Comparison of ENCODE assay signal across 24 cellular contexts in genomic region chr16:3669067-3669466, GRCh38. TPM values are rescaled to one million over a fixed set of nuclear protein-coding genes. Genes with fewer than 3 reads are reported as not detected.
DNase-seq lines count a peak whose midpoint lies in the region; ATAC-seq and TF ChIP-seq lines count a peak whose summit lies in the region.
"Had no signal": no experiment of that assay in that cellular context is flagged by ENCODE, and none has a peak within 500 bp of the region (broad histone marks: within the 10 kb centered on the region; RNA-seq: fewer than 3 reads in every experiment).

No MANE protein-coding gene starts in this region.

- no peaks in the 10 kb centered on the region for H3K9me3 Mint-ChIP-seq in T-helper 2 cell treated with Interferon-gamma antibody and Interleukin-4, amounts not matched to agents 5 μg/mL and 100 μg/mL, for 36 hours
- H3K9me3 Mint-ChIP-seq in activated naive CD4-positive, alpha-beta T cell treated with anti-CD3 and anti-CD28 coated beads, Interleukin-2, amount 10 ng/mL, durations not matched to agents 7 days and 5 days: no peaks in the 10 kb centered on the region
- no peaks in the 10 kb centered on the region for H3K9me3 Mint-ChIP-seq in activated naive CD4-positive, alpha-beta T cell treated with anti-CD3 and anti-CD28 coated beads, Interleukin-2, amount 50 U/mL, for 72 hours
- H3K9me3 Mint-ChIP-seq in immature natural killer cell: no peaks in the 10 kb centered on the region
- H3K9me3 Mint-ChIP-seq: CD8-positive, alpha-beta T cell; IgD-negative memory B cell had no signal

- H3K4me3 Mint-ChIP-seq in T-helper 2 cell treated with Interferon-gamma antibody and Interleukin-4, amounts not matched to agents 5 μg/mL and 100 μg/mL, for 36 hours: peak overlapping the region; percentile 24
- H3K4me3 Mint-ChIP-seq in activated naive CD4-positive, alpha-beta T cell treated with anti-CD3 and anti-CD28 coated beads, Interleukin-2, amount 10 ng/mL, durations not matched to agents 7 days and 5 days: no peak overlapping the region
- peak overlapping the region in 4 of 5 donors; percentile 2 to 68 (median 42) for H3K4me3 Mint-ChIP-seq in immature natural killer cell
- H3K4me3 Mint-ChIP-seq: B cell; CD8-positive, alpha-beta T cell; IgD-negative memory B cell had no signal

- no peak for DNase-seq in T-helper 2 cell treated with Interferon-gamma antibody and Interleukin-4, amounts not matched to agents 5 μg/mL and 100 μg/mL, for 36 hours (ENCODE audit: low spot score)
- DNase-seq in T-helper 2 cell (no peak), GM13976 (ENCODE audit: low spot score) (peak; percentile 20), immature natural killer cell (no peak), omental fat pad (ENCODE audit: low spot score) (no peak), amygdala (lab: John Stamatoyannopoulos, UW) (no peak)
- DNase-seq in activated naive CD4-positive, alpha-beta T cell treated with anti-CD3 and anti-CD28 coated beads, Interleukin-2, amount 10 ng/mL, durations not matched to agents 7 days and 5 days: no peak
- no peak for DNase-seq in activated naive CD4-positive, alpha-beta T cell treated with anti-CD3 and anti-CD28 coated beads, Interleukin-2, amount 50 U/mL, for 72 hours (ENCODE audit: low spot score in 2 of 2)
- DNase-seq: Caco-2; CD8-positive, alpha-beta T cell; GDM1; NCI-H1092; NCI-H1417 treated with DMSO at 0.1 percent for 48 hours; NCI-H1694 treated with DMSO at 0.1 percent for 48 hours; NCI-H2081; NCI-H2171; NCI-H226; NCI-H510A; NCI-H69; SIG-M5 had no signal

- no peak for TF ChIP-seq CTCF in GM13976 (IDR thresholded peaks at IDR 0.05; ENCODE audit: borderline replicate concordance, control extremely low read depth, extremely low read depth, insufficient read depth, missing control alignments)
- no peak for TF ChIP-seq CTCF in omental fat pad (IDR thresholded peaks at IDR 0.05)

- H3K36me3 Mint-ChIP-seq in T-helper 2 cell treated with Interferon-gamma antibody and Interleukin-4, amounts not matched to agents 5 μg/mL and 100 μg/mL, for 36 hours (ENCODE audit: low read depth): peaks cover 46% of the 10 kb centered on the region
- H3K36me3 Mint-ChIP-seq in activated naive CD4-positive, alpha-beta T cell treated with anti-CD3 and anti-CD28 coated beads, Interleukin-2, amount 10 ng/mL, durations not matched to agents 7 days and 5 days: peaks cover 41% of the 10 kb centered on the region
- peaks cover 0 to 13% of the 10 kb centered on the region in 2 donors for H3K36me3 Mint-ChIP-seq in activated naive CD4-positive, alpha-beta T cell treated with anti-CD3 and anti-CD28 coated beads, Interleukin-2, amount 50 U/mL, for 72 hours
- H3K36me3 Mint-ChIP-seq in immature natural killer cell: peaks cover 3 to 9% (median 3%) of the 10 kb centered on the region in 3 donors

- peaks cover 36% of the 10 kb centered on the region for H3K4me1 Mint-ChIP-seq in T-helper 2 cell treated with Interferon-gamma antibody and Interleukin-4, amounts not matched to agents 5 μg/mL and 100 μg/mL, for 36 hours (ENCODE audit: low read depth)
- peaks cover 38% of the 10 kb centered on the region for H3K4me1 Mint-ChIP-seq in activated naive CD4-positive, alpha-beta T cell treated with anti-CD3 and anti-CD28 coated beads, Interleukin-2, amount 10 ng/mL, durations not matched to agents 7 days and 5 days
- H3K4me1 Mint-ChIP-seq in immature natural killer cell: peaks cover 42 to 53% of the 10 kb centered on the region in 2 donors

- H3K27me3 Mint-ChIP-seq in T-helper 2 cell treated with Interferon-gamma antibody and Interleukin-4, amounts not matched to agents 5 μg/mL and 100 μg/mL, for 36 hours (ENCODE audit: low read depth): no peaks in the 10 kb centered on the region
- H3K27me3 Mint-ChIP-seq in activated naive CD4-positive, alpha-beta T cell treated with anti-CD3 and anti-CD28 coated beads, Interleukin-2, amount 10 ng/mL, durations not matched to agents 7 days and 5 days: no peaks in the 10 kb centered on the region
- peaks cover 0 to 3% (median 0%) of the 10 kb centered on the region in 3 donors for H3K27me3 Mint-ChIP-seq in immature natural killer cell (ENCODE audit: low read depth in 3 of 3)
- H3K27me3 Mint-ChIP-seq: B cell, IgD-negative memory B cell had no signal

- no peak for ATAC-seq in activated naive CD4-positive, alpha-beta T cell treated with anti-CD3 and anti-CD28 coated beads, Interleukin-2, amount 50 U/mL, for 72 hours
- ATAC-seq in omental fat pad (ENCODE audit: low FRiP score): no peak
- ATAC-seq: CD8-positive, alpha-beta T cell; GM12878; Panc1 had no signal

- peak overlapping the region; percentile 49 for H3K27ac Mint-ChIP-seq in T-helper 2 cell treated with Interferon-gamma antibody and Interleukin-4, amounts not matched to agents 5 μg/mL and 100 μg/mL, for 36 hours
- H3K27ac Mint-ChIP-seq in activated naive CD4-positive, alpha-beta T cell treated with anti-CD3 and anti-CD28 coated beads, Interleukin-2, amount 10 ng/mL, durations not matched to agents 7 days and 5 days: peak overlapping the region; percentile 37
- H3K27ac Mint-ChIP-seq in activated naive CD4-positive, alpha-beta T cell treated with anti-CD3 and anti-CD28 coated beads, Interleukin-2, amount 50 U/mL, for 72 hours: peak overlapping the region in 1 of 2 donors; percentile 36
- peak overlapping the region; percentile 34 to 62 (median 39) for H3K27ac Mint-ChIP-seq in immature natural killer cell
- H3K27ac Mint-ChIP-seq: B cell; CD8-positive, alpha-beta T cell had no signal

- in situ Hi-C loops in GM13976 (cut with MboI; ENCODE audit: low sequenced_read_pairs, unreplicated experiment): loop anchor here (25.0 kb wide), 1 partner anchor 132 kb away; no protein-coding TSS in a partner anchor

- CTCF ChIA-PET in activated naive CD4-positive, alpha-beta T cell treated with anti-CD3 and anti-CD28 coated beads, Interleukin-2, amount 10 ng/mL, durations not matched to agents 7 days and 5 days (lab: Charles Lee): no interaction called here

RNA-seq across cellular contexts. Expression of gene DNASE1, which starts 14.6 kb away (rescaled TPM):
- 10 to 100 TPM; 17.5 to 29.5 TPM for total RNA-seq in activated naive CD4-positive, alpha-beta T cell treated with anti-CD3 and anti-CD28 coated beads, Interleukin-2, amount 50 U/mL, for 72 hours
- 1 to 10 TPM in 2 of 3 donors, under 1 TPM in 1; 0.60 to 9.0 (median 3.5) TPM for polyA plus RNA-seq in immature natural killer cell
- total RNA-seq in omental fat pad: 10 to 100 TPM in 3 of 4 donors, 1 to 10 TPM in 1; 4.6 to 14.8 (median 12.3) TPM

RNA-seq across cellular contexts. Expression of gene TRAP1, which starts 48.3 kb away (rescaled TPM):
- total RNA-seq in activated naive CD4-positive, alpha-beta T cell treated with anti-CD3 and anti-CD28 coated beads, Interleukin-2, amount 50 U/mL, for 72 hours: 100 to 1,000 TPM; 191 to 276 TPM
- 10 to 100 TPM; 30.1 to 32.1 (median 30.7) TPM for polyA plus RNA-seq in immature natural killer cell
- total RNA-seq in omental fat pad: 10 to 100 TPM; 53.4 to 79.9 (median 70.5) TPM

RNA-seq across cellular contexts. Expression of gene SLX4, which starts 57.7 kb away (rescaled TPM):
- 10 to 100 TPM; 12.7 to 19.7 TPM for total RNA-seq in activated naive CD4-positive, alpha-beta T cell treated with anti-CD3 and anti-CD28 coated beads, Interleukin-2, amount 50 U/mL, for 72 hours
- polyA plus RNA-seq in immature natural killer cell: 1 to 10 TPM in 1 of 3 donors, under 1 TPM in 1, not detected in 1; 0.43 to 1.8 TPM
- 1 to 10 TPM; 2.9 to 4.4 (median 3.3) TPM for total RNA-seq in omental fat pad
